In the genomic region with DNA sequence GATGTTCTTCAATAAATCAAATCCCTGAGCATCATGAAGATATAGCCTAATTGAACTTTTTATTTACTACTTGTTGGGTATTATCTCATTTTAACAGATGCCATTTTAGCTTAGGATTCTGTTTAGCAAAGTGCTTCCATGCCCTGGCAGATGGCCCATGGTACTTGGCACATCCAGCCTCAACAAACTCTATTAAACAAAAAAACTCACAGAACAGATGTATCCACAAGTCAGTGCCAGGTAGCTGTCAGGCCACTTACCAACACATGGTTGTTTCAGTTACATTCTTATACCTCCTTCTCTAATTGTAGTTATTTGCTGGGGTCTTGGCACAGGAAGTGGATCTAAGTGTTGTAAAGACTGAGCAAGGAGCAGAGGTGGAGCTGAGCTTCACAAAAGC, we compare ENCODE assay signal across 28 cellular contexts. TPM values are rescaled to one million over a fixed set of nuclear protein-coding genes. Genes with fewer than 3 reads are reported as not detected.
"Had no signal": no experiment of that assay in that cellular context is flagged by ENCODE, and none has a peak within 500 bp of the region (broad histone marks: within the 10 kb centered on the region; RNA-seq: fewer than 3 reads in every experiment).

No MANE protein-coding gene starts in this region.

- H3K36me3 ChIP-seq: adrenal gland, breast epithelium, left lung, right lobe of liver, stomach, suprapubic skin, tibial nerve had no signal

- H3K4me1 ChIP-seq: adrenal gland, breast epithelium, left lung, right lobe of liver, stomach, suprapubic skin, tibial nerve had no signal

- H3K9me3 ChIP-seq: adrenal gland, breast epithelium, left lung, right lobe of liver, stomach, suprapubic skin, tibial nerve had no signal

- DNase-seq: activated B cell treated with CpG ODN at 0.5 μM for 24 hours; activated CD4-positive, alpha-beta T cell treated with anti-CD3 and anti-CD28 coated beads for 36 hours; activated CD4-positive, alpha-beta T cell treated with anti-CD3 and anti-CD28 coated beads, Interleukin-2, amount 50 U/mL, for 4 hours; activated CD8-positive, alpha-beta memory T cell treated with anti-CD3 and anti-CD28 coated beads for 24 hours; activated CD8-positive, alpha-beta memory T cell treated with anti-CD3 and anti-CD28 coated beads, Interleukin-2, amount 50 U/mL, for 4 hours; activated T-cell treated with anti-CD3 and anti-CD28 coated beads, Interleukin-2, amount 50 U/mL, for 24 hours; adrenal gland; dorsolateral prefrontal cortex; effector memory CD8-positive, alpha-beta T cell; foreskin keratinocyte; hippocampal formation; kidney glomerular epithelial cell; left lung; naive B cell; nucleus accumbens; right lobe of liver; stimulated activated CD4-positive, alpha-beta T cell treated with anti-CD3 and anti-CD28 coated beads, Interleukin-1b, Interleukin-23, amount 100 ng/mL, for 48 hours; stomach; T-helper 9 cell had no signal

- H3K27me3 ChIP-seq: adrenal gland, foreskin keratinocyte, left lung, tibial nerve had no signal

- H3K27ac ChIP-seq: adrenal gland, breast epithelium, dorsolateral prefrontal cortex, foreskin keratinocyte, left lung, right lobe of liver, skin epidermis, stomach, suprapubic skin, tibial nerve had no signal

- ATAC-seq: activated CD4-positive, alpha-beta T cell treated with anti-CD3 and anti-CD28 coated beads for 36 hours; activated T-helper 17 cell treated with anti-CD3 and anti-CD28 coated beads, Interleukin-2, amount 50 U/mL, for 72 hours; effector memory CD8-positive, alpha-beta T cell; foreskin keratinocyte; left lung; right lobe of liver; stimulated activated memory B cell treated with anti-CD40 and anti-IgM and Interleukin-4, amounts not matched to agents 10 μg/mL and 1 μg/mL and 100 μg/mL, for 72 hours had no signal

- H3K4me3 ChIP-seq: adrenal gland, breast epithelium, dorsolateral prefrontal cortex, left lung, lung, right lobe of liver, skin epidermis, stomach, suprapubic skin, tibial nerve had no signal

RNA-seq across cellular contexts. Expression of a gene that starts 29.6 kb away (rescaled TPM):
- total RNA-seq: activated B cell treated with CpG ODN at 0.5 μM for 24 hours, mesenteric fat pad, mucosa of gallbladder, right lobe of liver had no signal
